ENCODE assay signal across 9 cellular contexts in the genomic region with DNA sequence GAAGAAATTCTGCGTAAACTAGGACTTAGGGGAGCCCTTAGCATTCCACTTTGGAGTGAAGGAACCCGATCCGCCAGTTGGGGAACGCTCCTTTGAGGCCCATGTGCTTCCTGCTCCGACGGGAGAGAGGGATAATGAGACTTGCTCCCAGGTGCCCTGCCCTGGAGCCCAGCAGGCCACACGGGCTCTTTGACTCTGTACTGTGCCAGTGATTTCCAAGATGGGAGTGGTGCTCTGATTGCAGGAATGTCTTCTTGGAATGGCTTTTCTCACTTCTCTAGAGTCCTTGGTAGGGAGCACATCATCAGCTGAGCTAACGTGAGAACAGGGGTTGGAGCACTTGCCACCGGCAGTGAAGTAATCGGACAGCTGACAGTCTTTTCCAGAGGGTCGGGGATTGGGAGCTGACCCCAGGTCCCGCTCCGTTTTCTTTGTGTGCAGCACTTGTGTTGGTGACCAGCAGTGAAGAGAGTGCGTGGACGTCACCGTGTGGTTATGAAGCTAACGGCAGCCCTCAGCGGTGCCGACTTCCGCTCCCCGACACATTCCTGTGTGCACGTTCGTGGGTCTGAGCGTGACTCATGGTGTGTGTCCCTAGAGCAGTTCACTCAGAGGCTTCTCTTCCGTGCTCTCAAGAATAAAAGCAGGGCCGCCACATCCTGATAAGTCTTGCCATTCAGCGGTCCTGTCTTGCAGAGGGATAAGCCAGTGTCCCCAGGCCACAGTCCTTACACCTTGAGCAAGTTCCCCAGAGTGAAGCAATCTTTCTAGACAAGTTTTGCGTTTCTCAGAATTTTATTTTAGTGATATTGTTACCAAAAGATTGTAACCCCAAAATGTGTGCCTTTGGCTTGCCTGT. TPM values are rescaled to one million over a fixed set of nuclear protein-coding genes. Genes with fewer than 3 reads are reported as not detected.
DNase-seq lines count a peak whose midpoint lies in the region; TF ChIP-seq lines count a peak whose summit lies in the region.
"Had no signal": no experiment of that assay in that cellular context is flagged by ENCODE, and none has a peak within 500 bp of the region (broad histone marks: within the 10 kb centered on the region; RNA-seq: fewer than 3 reads in every experiment).

No MANE protein-coding gene starts in this region.

- H3K27me3 ChIP-seq in SJCRH30 (no peaks in the 10 kb centered on the region), fibroblast of lung (ENCODE audit: control insufficient read depth, insufficient read depth, low read length) (no peaks in the 10 kb centered on the region)

- no peaks in the 10 kb centered on the region for H3K27me3 Mint-ChIP-seq in nephron (ENCODE audit: low read depth)

- H3K36me3 ChIP-seq in SJCRH30 (peaks cover 44% of the 10 kb centered on the region), fibroblast of lung (ENCODE audit: control insufficient read depth, insufficient read depth, low read length) (peaks cover 12% of the 10 kb centered on the region)

- H3K27ac Mint-ChIP-seq in nephron = peak overlapping the region; percentile 21 to 52 (median 28)

- H4K20me1 ChIP-seq in fibroblast of lung (ENCODE audit: control insufficient read depth, extremely low read depth, insufficient read depth, low read length) = no peaks in the 10 kb centered on the region

- H3K79me2 ChIP-seq in fibroblast of lung (ENCODE audit: control insufficient read depth, insufficient read depth, low read length) = peaks cover 76% of the 10 kb centered on the region

- H2AFZ ChIP-seq in fibroblast of lung (ENCODE audit: low read length) = no peak overlapping the region

- H3K4me2 ChIP-seq in fibroblast of lung (ENCODE audit: extremely low read depth, insufficient read depth, low read length) = peak overlapping the region; percentile 60

- H3K4me3 ChIP-seq in AG04449 (ENCODE audit: low read depth, low read length) = no peak overlapping the region; the same call in 1 of the 2 replicates
- H3K4me3 ChIP-seq in SJCRH30 = no peak overlapping the region
- no peak overlapping the region for H3K4me3 ChIP-seq in fibroblast of lung (replicated peaks in 1 of 4; ENCODE audit: control extremely low read depth in 1 of 4, insufficient read depth in 1 of 4, low read depth in 3 of 4, low read length in 4 of 4)

- POLR2A ChIA-PET in AG04449 (lab: Yijun Ruan, JAX) = interaction anchor here (0.6 to 1.1 kb wide), 2 partner anchors 14 to 1123 kb away, joined by 3 to 4 read pairs; no protein-coding TSS in a partner anchor

- peaks cover 61% of the 10 kb centered on the region for H3K4me1 Mint-ChIP-seq in nephron

- no peaks in the 10 kb centered on the region for H3K9me3 Mint-ChIP-seq in nephron
- H3K9me3 Mint-ChIP-seq: CD14-positive monocyte had no signal

- no peak overlapping the region for H3K4me3 Mint-ChIP-seq in nephron

- peak overlapping the region; percentile 63 for H3K9ac ChIP-seq in fibroblast of lung (ENCODE audit: insufficient read depth, low read length)

- H3K4me1 ChIP-seq in SJCRH30 (peaks cover 42% of the 10 kb centered on the region), fibroblast of lung (ENCODE audit: control insufficient read depth, extremely low read depth, insufficient read depth, low read length) (peaks cover 30% of the 10 kb centered on the region)

- TF ChIP-seq CTCF in AG04449 (IDR thresholded peaks at IDR 0.05; ENCODE audit: insufficient read depth, low read length, missing control alignments) (peak; percentile 54), fibroblast of lung (conservative IDR thresholded peaks at IDR 0.05 in 1 of 2, IDR thresholded peaks at IDR 0.05 in 1 of 2; ENCODE audit: low read depth in 1 of 2, low read length in 2 of 2) (peak; percentile 27 to 34), nephron (IDR thresholded peaks at IDR 0.05; ENCODE audit: unreplicated experiment in 3 of 3) (peak; percentile 12 to 36 (median 31))

- DNase-seq in AG04449 (ENCODE audit: low read depth, low spot score) (peak; percentile 95), SJCRH30 (peak; percentile 96 to 97), fibroblast of lung (ENCODE audit: low read depth in 2 of 2) (peak; percentile 93 to 100), NCI-H774 (lab: John Stamatoyannopoulos, UW) (no peak), KG1 (lab: John Stamatoyannopoulos, UW) (no peak)
- DNase-seq in NK-92 treated with Interleukin-12 subunit alpha and Interleukin-12 subunit beta, amount 100 ng/mL, for 24 hours (lab: John Stamatoyannopoulos, UW) = no peak
- DNase-seq in activated CD4-positive, alpha-beta T cell treated with anti-CD3 and anti-CD28 coated beads, Interleukin-2, amount 50 U/mL, for 4 hours = no peak

- H3K36me3 Mint-ChIP-seq in nephron (ENCODE audit: low read depth) = peaks cover 77% of the 10 kb centered on the region

- H3K9me3 ChIP-seq in SJCRH30 (replicated peaks) (no peaks in the 10 kb centered on the region), fibroblast of lung (ENCODE audit: control insufficient read depth, insufficient read depth, low read depth, low read length) (no peaks in the 10 kb centered on the region)

- peak overlapping the region; percentile 84 for H3K27ac ChIP-seq in SJCRH30
- peak overlapping the region; percentile 94 for H3K27ac ChIP-seq in fibroblast of lung (ENCODE audit: insufficient read depth, low read length)

- CTCF ChIA-PET in AG04449 (lab: Yijun Ruan, JAX) = interaction anchor here (1.1 to 12.4 kb wide), 7 partner anchors 7 to 151 kb away, joined by 3 to 786 read pairs (median 12); no protein-coding TSS in a partner anchor

RNA-seq across cellular contexts. Expression of gene ABL1, which starts 25.6 kb away (rescaled TPM):
- 57.2 and 58.0 TPM in 2 replicates for total RNA-seq in SJCRH30 (2014; rRNA removed; shearing (Covaris generic))
- total RNA-seq in fibroblast of lung = 47.8 and 65.4 TPM in 2 replicates
- polyA plus RNA-seq in fibroblast of lung = 44.3 and 46.6 TPM in 2 replicates
- 61.9 and 70.2 TPM in 2 replicates for polyA plus RNA-seq in fibroblast of lung (2012)
- 142 and 174 TPM in 2 replicates for polyA minus RNA-seq in fibroblast of lung (ENCODE audit: low replicate concordance)

RNA-seq across cellular contexts. Expression of gene QRFP, which starts 35.9 kb away (rescaled TPM):
- total RNA-seq in SJCRH30 (2014; rRNA removed; shearing (Covaris generic)) = not detected in 2 replicates
- total RNA-seq in fibroblast of lung = not detected in 2 replicates
- polyA plus RNA-seq in fibroblast of lung = not detected in 2 replicates
- polyA plus RNA-seq in fibroblast of lung (2012) = 0.17 and 0.40 TPM in 2 replicates
- polyA minus RNA-seq in fibroblast of lung (ENCODE audit: low replicate concordance) = not detected in 2 replicates

Comparison
In these comparisons a context has a peak if more than half of its experiments do, and no peak if none do; other contexts are left out.
1. DNase-seq: peak in AG04449 (single experiment), SJCRH30 (2 of 2) and fibroblast of lung (2 of 2); none in NK-92 treated with Interleukin-12 subunit alpha and Interleukin-12 subunit beta, amount 100 ng/mL, for 24 hours (single experiment), NCI-H774 (single experiment), KG1 (single experiment) and activated CD4-positive, alpha-beta T cell treated with anti-CD3 and anti-CD28 coated beads, Interleukin-2, amount 50 U/mL, for 4 hours (0 of 2).
2. Peak in every context shown above with its lines, with median percentiles within 50 percentile points of each other: CTCF ChIP-seq.